6 cellular contexts compared by ENCODE assay signal in genomic region chr1:145995964-145996432, GRCh38. TPM values are rescaled to one million over a fixed set of nuclear protein-coding genes. Genes with fewer than 3 reads are reported as not detected.
DNase-seq lines count a peak whose midpoint lies in the region; ATAC-seq and TF ChIP-seq lines count a peak whose summit lies in the region.

No MANE protein-coding gene starts in this region.

- H3K36me3 Mint-ChIP-seq in MCF 10A (ENCODE audit: insufficient read depth, unreplicated experiment) (peaks cover 57% of the 10 kb centered on the region), osteocyte (ENCODE audit: unreplicated experiment) (peaks cover 38% of the 10 kb centered on the region)

- H3K27me3 Mint-ChIP-seq in MCF 10A (ENCODE audit: insufficient read depth, unreplicated experiment): no peaks in the 10 kb centered on the region
- H3K27me3 Mint-ChIP-seq in osteocyte (ENCODE audit: unreplicated experiment): no peaks in the 10 kb centered on the region

- H3K4me3 Mint-ChIP-seq in MCF 10A (ENCODE audit: unreplicated experiment): peak overlapping the region; percentile 89
- peak overlapping the region; percentile 94 for H3K4me3 Mint-ChIP-seq in osteocyte (ENCODE audit: unreplicated experiment)

- no peak for ATAC-seq in GM18870 (IDR thresholded peaks at IDR 0.05; ENCODE audit: unreplicated experiment)
- no peak for ATAC-seq in HG03039 (IDR thresholded peaks at IDR 0.05; ENCODE audit: unreplicated experiment)

- CTCF ChIA-PET in MCF 10A (lab: Yijun Ruan, JAX): interaction anchor here (0.6 to 24.2 kb wide), 5 partner anchors 16 to 77 kb away, joined by 3 to 773 read pairs (median 3); partner anchors contain the start of gene HJV

- TF ChIP-seq CTCF in NB4 (IDR thresholded peaks at IDR 0.05; ENCODE audit: low read depth, low read length): no peak
- TF ChIP-seq CTCF in MCF 10A (IDR thresholded peaks at IDR 0.05; ENCODE audit: unreplicated experiment): no peak
- TF ChIP-seq CTCF in osteocyte (IDR thresholded peaks at IDR 0.05): no peak

- H3K4me1 Mint-ChIP-seq in MCF 10A (ENCODE audit: insufficient read depth, unreplicated experiment) (peaks cover 48% of the 10 kb centered on the region), osteocyte (ENCODE audit: unreplicated experiment) (peaks cover 53% of the 10 kb centered on the region)

- H3K27ac Mint-ChIP-seq in MCF 10A (ENCODE audit: low read depth, unreplicated experiment) (peak overlapping the region; percentile 95), osteocyte (ENCODE audit: unreplicated experiment) (peak overlapping the region; percentile 96)

- POLR2A ChIA-PET in MCF 10A (lab: Yijun Ruan, JAX): interaction anchor here (0.7 to 28.8 kb wide), 17 partner anchors 5 to 172 kb away, joined by 3 to 1309 read pairs (median 15); partner anchors contain the start of genes ANKRD34A, HJV, ITGA10 and LIX1L

- no peak for TF ChIP-seq POLR2A in NB4 (IDR thresholded peaks at IDR 0.05; ENCODE audit: extremely low read depth, insufficient read length)

- no peak for DNase-seq in NB4 (ENCODE audit: low read depth)
- no peak for DNase-seq in MCF 10A (ENCODE audit: unreplicated experiment)
- no peak for DNase-seq in osteocyte (ENCODE audit: extremely low spot score, unreplicated experiment)
- DNase-seq in stimulated activated CD4-positive, alpha-beta T cell treated with anti-CD3 and anti-CD28 coated beads, Interleukin-4, amount 100 ng/mL, for 24 hours: no peak

- H3K9me3 Mint-ChIP-seq in MCF 10A (ENCODE audit: unreplicated experiment) (no peaks in the 10 kb centered on the region), osteocyte (ENCODE audit: unreplicated experiment) (no peaks in the 10 kb centered on the region)

- intact Hi-C loops in MCF 10A (cut with micrococcal nuclease): loop anchor here (1.0 kb wide), 3 partner anchors 10 to 17 kb away; no protein-coding TSS in a partner anchor

- BruUV-seq in MCF 10A (replicated peaks; lab: Mats Ljungman, UMichigan): TSS peak; percentile 49

- peak overlapping the region; percentile 99 for H3K4me3 ChIP-seq in NB4 (ENCODE audit: low read depth, low read length)

RNA-seq across cellular contexts. Expression of gene TXNIP, which starts 0.4 kb away (rescaled TPM):
- total RNA-seq in MCF 10A (2022): 576 and 599 TPM in 2 replicates
- 246 and 274 TPM in 2 replicates for total RNA-seq in osteocyte

RNA-seq across cellular contexts. Expression of gene HJV, which starts 25.5 kb away (rescaled TPM):
- total RNA-seq in MCF 10A (2022) (not detected in 2 replicates), osteocyte (not detected in 2 replicates)

RNA-seq across cellular contexts. Expression of gene POLR3GL, which starts 31.5 kb away (rescaled TPM):
- total RNA-seq in MCF 10A (2022): 17.6 and 20.9 TPM in 2 replicates
- total RNA-seq in osteocyte: 21.7 and 22.4 TPM in 2 replicates

RNA-seq across cellular contexts. Expression of gene ANKRD34A, which starts 31.6 kb away (rescaled TPM):
- total RNA-seq in MCF 10A (2022): 2.6 and 3.1 TPM in 2 replicates
- 1.1 and 1.2 TPM in 2 replicates for total RNA-seq in osteocyte

RNA-seq across cellular contexts. Expression of gene LIX1L, which starts 38.2 kb away (rescaled TPM):
- total RNA-seq in MCF 10A (2022): 40.1 and 42.1 TPM in 2 replicates
- total RNA-seq in osteocyte: 52.2 and 54.0 TPM in 2 replicates
